8 cellular contexts compared by ENCODE assay signal in genomic region chr1:115829023-115829674, GRCh38. TPM values are rescaled to one million over a fixed set of nuclear protein-coding genes. Genes with fewer than 3 reads are reported as not detected.
DNase-seq lines count a peak whose midpoint lies in the region; ATAC-seq, FAIRE-seq and TF ChIP-seq lines count a peak whose summit lies in the region.

No MANE protein-coding gene starts in this region.

- no peaks in the 10 kb centered on the region for H3K9me1 ChIP-seq in keratinocyte (ENCODE audit: control insufficient read depth, extremely low read depth, insufficient read depth, low read length)

- peak overlapping the region; percentile 48 for H3K9ac ChIP-seq in keratinocyte (ENCODE audit: control insufficient read depth, extremely low read depth, insufficient read depth, low read length)

- dilution Hi-C loops in keratinocyte (cut with MboI; ENCODE audit: extremely low pct_ligation_motif_present, low sequenced_read_pairs) = no loop called here

- DNase-seq in Ammon's horn (ENCODE audit: low spot score) (peak; percentile 62), HT1080 (ENCODE audit: low read depth) (peak; percentile 90), brain microvascular endothelial cell (peak; percentile 78), keratinocyte (ENCODE audit: low read depth, low spot score) (peak; percentile 66), superior temporal gyrus (ENCODE audit: extremely low spot score) (peak; percentile 60), left lobe of liver (ENCODE audit: low spot score) (no peak), HTR-8/SVneo (ENCODE audit: insufficient read length, low spot score) (no peak)
- DNase-seq in activated CD4-positive, alpha-beta T cell treated with anti-CD3 and anti-CD28 coated beads, Interleukin-2, amount 50 U/mL, for 4 hours = no peak

- ATAC-seq in left lobe of liver = no peak

- H3K4me2 ChIP-seq in keratinocyte (ENCODE audit: control insufficient read depth, extremely low read depth, insufficient read depth, low read depth, low read length) = peak overlapping the region; percentile 71

- H3K27ac ChIP-seq in brain microvascular endothelial cell (no peak overlapping the region), keratinocyte (ENCODE audit: control insufficient read depth, insufficient read depth, low read length) (peak overlapping the region; percentile 71)

- no peaks in the 10 kb centered on the region for H3K79me2 ChIP-seq in keratinocyte (ENCODE audit: control insufficient read depth, insufficient read depth, low read length)

- in situ Hi-C loops in brain microvascular endothelial cell (cut with HindIII; ENCODE audit: low pct_ligation_motif_present, low sequenced_read_pairs) = no loop called here

- FAIRE-seq in keratinocyte (lab: Jason Lieb, UNC) = peak; percentile 99
- no peak for FAIRE-seq in HTR-8/SVneo (lab: Jason Lieb, UNC)

- peak overlapping the region; percentile 76 for H2AFZ ChIP-seq in keratinocyte (ENCODE audit: control insufficient read depth, low read length)

- TF ChIP-seq CTCF in brain microvascular endothelial cell (IDR thresholded peaks at IDR 0.05; ENCODE audit: low read depth, low read length, missing control alignments) (no peak), keratinocyte (optimal IDR thresholded peaks at IDR 0.05 in 1 of 3, IDR thresholded peaks at IDR 0.05 in 1 of 3, conservative IDR thresholded peaks at IDR 0.05 in 1 of 3; ENCODE audit: extremely low read depth in 1 of 3, insufficient read depth in 2 of 3, low read length in 3 of 3) (peak in 1 of 3 experiments; percentile 7)

- H3K4me3 ChIP-seq in brain microvascular endothelial cell (ENCODE audit: low read depth, low read length) = peak overlapping the region; percentile 33
- H3K4me3 ChIP-seq in keratinocyte (ENCODE audit: control insufficient read depth in 2 of 3, extremely low read depth in 1 of 3, insufficient read depth in 2 of 3, low read depth in 1 of 3, low read length in 3 of 3) = peak overlapping the region in 1 of 3 experiments; percentile 36

- H3K4me1 ChIP-seq in keratinocyte (ENCODE audit: control insufficient read depth, extremely low read depth, insufficient read depth, low read length) = peaks cover 28% of the 10 kb centered on the region

- H3K27me3 ChIP-seq in brain microvascular endothelial cell (replicated peaks) = peaks cover 19% of the 10 kb centered on the region
- no peaks in the 10 kb centered on the region for H3K27me3 ChIP-seq in keratinocyte (ENCODE audit: control insufficient read depth, extremely low read depth, insufficient read depth, low read length)

- H3K9me3 ChIP-seq in keratinocyte (ENCODE audit: control insufficient read depth, low read depth, low read length) = no peaks in the 10 kb centered on the region

- H3K36me3 ChIP-seq in brain microvascular endothelial cell (replicated peaks) = no peaks in the 10 kb centered on the region
- H3K36me3 ChIP-seq in keratinocyte (ENCODE audit: control insufficient read depth in 2 of 2, extremely low read depth in 1 of 2, insufficient read depth in 2 of 2, low read length in 2 of 2) = no peaks in the 10 kb centered on the region

- no peaks in the 10 kb centered on the region for H4K20me1 ChIP-seq in keratinocyte (ENCODE audit: control insufficient read depth, extremely low read depth, insufficient read depth, low read length)

RNA-seq across cellular contexts. Expression of gene NHLH2, which starts 11.8 kb away (rescaled TPM):
- not detected in 2 replicates for total RNA-seq in HT1080 (2014; rRNA removed; shearing (Covaris generic))
- 0.02 TPM in 1 of 2 replicates, not detected in the other for polyA plus RNA-seq in HT1080 (2015; cell fraction: cytosol; rRNA removed)
- not detected in 2 replicates for polyA plus RNA-seq in HT1080 (2015; cell fraction: nucleus; rRNA removed)
- polyA plus RNA-seq in keratinocyte = 0.19 to 0.27 TPM (median 0.21 TPM) in 3 replicates
- polyA plus RNA-seq in keratinocyte (2011; ENCODE audit: low read depth) = 0.25 TPM
- polyA plus RNA-seq in keratinocyte (2011; cell fraction: cytosol; rRNA removed) = 0.13 TPM in 2 replicates
- 0.59 and 0.63 TPM in 2 replicates for polyA plus RNA-seq in keratinocyte (2011; cell fraction: nucleus; rRNA removed)
- 0.39 and 0.79 TPM in 2 replicates for polyA plus RNA-seq in keratinocyte (2012; ENCODE audit: low replicate concordance)
- polyA minus RNA-seq in keratinocyte = 0.16 TPM in 1 of 3 replicates, not detected in the others
- polyA minus RNA-seq in keratinocyte (2011; cell fraction: cytosol; rRNA and poly(A)+ RNA removed) = not detected
- polyA minus RNA-seq in keratinocyte (2011; cell fraction: nucleus; rRNA and poly(A)+ RNA removed) = 0.11 and 0.16 TPM in 2 replicates
- total RNA-seq in left lobe of liver = not detected

Comparison
In these comparisons a context has a peak if more than half of its experiments do, and no peak if none do; other contexts are left out.
1. DNase-seq: peak in Ammon's horn (single experiment), HT1080 (single experiment), brain microvascular endothelial cell (single experiment), keratinocyte (single experiment) and superior temporal gyrus (single experiment); none in activated CD4-positive, alpha-beta T cell treated with anti-CD3 and anti-CD28 coated beads, Interleukin-2, amount 50 U/mL, for 4 hours (0 of 2), left lobe of liver (single experiment) and HTR-8/SVneo (single experiment).